12 cellular contexts compared by ENCODE assay signal in the genomic region with DNA sequence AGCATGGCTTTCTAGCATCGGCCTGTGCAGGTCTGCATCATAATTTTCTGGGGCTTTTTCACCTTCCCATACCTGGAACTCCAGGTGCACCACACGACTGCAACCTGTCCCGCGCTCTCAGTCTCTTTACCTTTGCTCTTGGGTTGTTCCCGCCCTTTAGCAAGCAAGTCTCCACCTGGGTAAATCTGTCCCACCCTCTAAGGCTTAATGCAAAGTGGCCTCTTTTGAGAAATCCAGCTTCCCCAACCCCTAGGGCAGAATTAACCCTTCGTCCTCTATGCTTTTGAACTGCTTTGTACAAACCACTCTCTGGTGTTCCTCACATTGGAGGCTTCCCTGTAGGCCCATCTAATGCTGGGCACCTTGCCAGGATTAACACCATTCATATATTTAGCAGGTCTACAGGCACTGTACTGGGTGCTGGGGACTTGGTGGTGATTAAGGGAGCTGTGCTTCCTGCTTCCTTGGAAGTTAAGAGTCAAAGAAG. TPM values are rescaled to one million over a fixed set of nuclear protein-coding genes. Genes with fewer than 3 reads are reported as not detected.
DNase-seq lines count a peak whose midpoint lies in the region; ATAC-seq, FAIRE-seq and TF ChIP-seq lines count a peak whose summit lies in the region.
"Had no signal": no experiment of that assay in that cellular context is flagged by ENCODE, and none has a peak within 500 bp of the region (broad histone marks: within the 10 kb centered on the region; RNA-seq: fewer than 3 reads in every experiment).

No MANE protein-coding gene starts in this region.

- TF ChIP-seq POLR2A in K562 (conservative IDR thresholded peaks at IDR 0.05): no peak

- H3K4me2 ChIP-seq in Loucy (ENCODE audit: low read depth, low read length, poor library complexity, severe bottlenecking) (peak overlapping the region; percentile 73), K562 (ENCODE audit: insufficient read depth, low read length) (no peak overlapping the region)

- H3K9me3 Mint-ChIP-seq in nephron: no peaks in the 10 kb centered on the region

- no peak for FAIRE-seq in K562 (lab: Jason Lieb, UNC)
- FAIRE-seq: astrocyte had no signal

- TF ChIP-seq CTCF in Loucy (conservative IDR thresholded peaks at IDR 0.05; ENCODE audit: low read length): no peak
- no peak for TF ChIP-seq CTCF in K562 (IDR thresholded peaks at IDR 0.05 in 2 of 3, conservative IDR thresholded peaks at IDR 0.05 in 1 of 3; ENCODE audit: insufficient read depth in 2 of 3, low read depth in 1 of 3, low read length in 3 of 3)
- TF ChIP-seq CTCF in nephron (IDR thresholded peaks at IDR 0.05; ENCODE audit: unreplicated experiment in 3 of 3): no peak

- WGBS in K562 (ENCODE audit: insufficient coverage, low coverage, missing lambda C conversion rate): 73% methylated on average over 6 of the region's 6 CpGs

- no peak for TF ChIP-seq EP300 in K562 (IDR thresholded peaks at IDR 0.05; ENCODE audit: low read length)

- H3K27me3 ChIP-seq in Loucy (ENCODE audit: insufficient read depth, low read length, poor library complexity, severe bottlenecking): no peaks in the 10 kb centered on the region
- H3K27me3 ChIP-seq in K562 (ENCODE audit: control insufficient read depth in 2 of 2, insufficient read depth in 2 of 2, low read length in 2 of 2): no peaks in the 10 kb centered on the region

- H3K79me2 ChIP-seq in Loucy (ENCODE audit: insufficient read depth, low read length) (peaks cover 61% of the 10 kb centered on the region), K562 (ENCODE audit: control insufficient read depth, insufficient read depth, low read length) (peaks cover 38% of the 10 kb centered on the region)

- H3F3A ChIP-seq in Loucy (ENCODE audit: low read depth): no peaks in the 10 kb centered on the region

- ATAC-seq in K562 (no peak), GM19035 (IDR thresholded peaks at IDR 0.05; ENCODE audit: unreplicated experiment) (no peak), GM21576 (IDR thresholded peaks at IDR 0.05; ENCODE audit: unreplicated experiment) (no peak)
- ATAC-seq: esophagus mucosa had no signal

- H3K4me3 ChIP-seq in Loucy (ENCODE audit: low read length, poor library complexity, severe bottlenecking) (peak overlapping the region; percentile 93), K562 (no peak overlapping the region)

- POLR2A ChIA-PET in K562 (lab: Yijun Ruan, JAX): interaction anchor here (0.6 to 1.3 kb wide), 5 partner anchors 8 to 118 kb away, joined by 3 to 4 read pairs (median 3); no protein-coding TSS in a partner anchor

- peak overlapping the region; percentile 55 to 68 (median 62) for H3K4me3 Mint-ChIP-seq in nephron

- no peak for TF ChIP-seq RAD21 in K562 (CRISPR knock-in tag; conservative IDR thresholded peaks at IDR 0.05 in 1 of 2, IDR thresholded peaks at IDR 0.05 in 1 of 2)

- H3K9me3 ChIP-seq in Loucy (ENCODE audit: insufficient read depth, low read depth, low read length) (no peaks in the 10 kb centered on the region), K562 (replicated peaks; ENCODE audit: control insufficient read depth, insufficient read depth, low read depth, low read length) (no peaks in the 10 kb centered on the region)

- H3K9me2 ChIP-seq in Loucy (replicated peaks; ENCODE audit: low read depth, low read length): no peaks in the 10 kb centered on the region

- H3K9ac ChIP-seq in Loucy (ENCODE audit: low read depth, low read length, poor library complexity, severe bottlenecking) (peak overlapping the region; percentile 24), K562 (ENCODE audit: insufficient read depth in 1 of 2, low read depth in 2 of 2, low read length in 2 of 2) (no peak overlapping the region; a peak in 1 of 4 replicates)

- no peak overlapping the region for H2AFZ ChIP-seq in Loucy (ENCODE audit: low read length)
- no peak overlapping the region for H2AFZ ChIP-seq in K562 (ENCODE audit: low read depth, low read length)

- intact Hi-C loops in K562 (cut with micrococcal nuclease): no loop called here

- CTCF ChIA-PET in K562 (lab: Yijun Ruan, JAX; ENCODE audit: low intra/inter-chr PET ratio): no interaction called here

- in situ Hi-C loops in K562 (cut with MboI): no loop called here

- peaks cover 26% of the 10 kb centered on the region for H3K4me1 Mint-ChIP-seq in nephron

- no peaks in the 10 kb centered on the region for H3K36me3 Mint-ChIP-seq in nephron (ENCODE audit: low read depth)

- peak overlapping the region in 1 of 3 experiments; percentile 29 for H3K27ac Mint-ChIP-seq in nephron

- H3K9me1 ChIP-seq in K562 (ENCODE audit: control insufficient read depth, insufficient read depth, low read length): peaks cover 10% of the 10 kb centered on the region

- peaks cover 46% of the 10 kb centered on the region for H3K4me1 ChIP-seq in Loucy (ENCODE audit: insufficient read depth, low read length, poor library complexity, severe bottlenecking)
- H3K4me1 ChIP-seq in K562 (replicated peaks in 1 of 2; ENCODE audit: control insufficient read depth in 2 of 2, insufficient read depth in 2 of 2, low read length in 2 of 2): peaks cover 14 to 37% of the 10 kb centered on the region in 2 experiments

- H3K27me3 Mint-ChIP-seq in nephron (ENCODE audit: low read depth): peaks cover 73% of the 10 kb centered on the region

- no TSS peak for BruUV-seq in K562 (replicated peaks; lab: Mats Ljungman, UMichigan)

- H4K20me1 ChIP-seq in Loucy (ENCODE audit: insufficient read depth, low read length, poor library complexity, severe bottlenecking) (peaks cover 23% of the 10 kb centered on the region), K562 (replicated peaks; ENCODE audit: control insufficient read depth, insufficient read depth, low read length) (no peaks in the 10 kb centered on the region; the same call in 1 of the 2 replicates)

- H3K36me3 ChIP-seq in Loucy (ENCODE audit: insufficient read depth, low read length): no peaks in the 10 kb centered on the region
- H3K36me3 ChIP-seq in K562 (ENCODE audit: control insufficient read depth, insufficient read depth, low read length): peaks cover 41% of the 10 kb centered on the region; the same call in 2 of the 3 replicates

- DNase-seq in DMS153 (lab: John Stamatoyannopoulos, UW) (peak; percentile 27), DMS153 treated with DMSO at 0.1 percent for 48 hours (lab: John Stamatoyannopoulos, UW; ENCODE audit: unreplicated experiment) (no peak), K562 (ENCODE audit: extremely low read depth in 1 of 4, low spot score in 3 of 4) (no peak)
- DNase-seq in activated CD4-positive, CD25-positive, alpha-beta regulatory T cell (lab: John Stamatoyannopoulos, UW): no peak
- DNase-seq: NCI-H1092 had no signal

- H3K27ac ChIP-seq in K562 (ENCODE audit: extremely low read depth, low read depth, low read length): no peak overlapping the region
- H3K27ac ChIP-seq: 22Rv1 had no signal

TF ChIP-seq in K562, 482 proteins besides CTCF, POLR2A, EP300 and RAD21:
- TF ChIP-seq, protein P1, sequence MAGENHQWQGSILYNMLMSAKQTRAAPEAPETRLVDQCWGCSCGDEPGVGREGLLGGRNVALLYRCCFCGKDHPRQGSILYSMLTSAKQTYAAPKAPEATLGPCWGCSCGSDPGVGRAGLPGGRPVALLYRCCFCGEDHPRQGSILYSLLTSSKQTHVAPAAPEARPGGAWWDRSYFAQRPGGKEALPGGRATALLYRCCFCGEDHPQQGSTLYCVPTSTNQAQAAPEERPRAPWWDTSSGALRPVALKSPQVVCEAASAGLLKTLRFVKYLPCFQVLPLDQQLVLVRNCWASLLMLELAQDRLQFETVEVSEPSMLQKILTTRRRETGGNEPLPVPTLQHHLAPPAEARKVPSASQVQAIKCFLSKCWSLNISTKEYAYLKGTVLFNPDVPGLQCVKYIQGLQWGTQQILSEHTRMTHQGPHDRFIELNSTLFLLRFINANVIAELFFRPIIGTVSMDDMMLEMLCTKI (IDR thresholded peaks at IDR 0.05; ENCODE audit: partially characterized antibody): no peak
- TF ChIP-seq NFIC (IDR thresholded peaks at IDR 0.05): peak; percentile 70
- TF ChIP-seq ZNF766 (CRISPR knock-in tag; conservative IDR thresholded peaks at IDR 0.05): no peak

RNA-seq across cellular contexts. Expression of a gene that starts 2.8 kb away (rescaled TPM):
- 128 and 310 TPM in 2 replicates for total RNA-seq in K562 (2011; cell fraction: chromatin; rRNA removed; ENCODE audit: low replicate concordance)
- total RNA-seq in K562 (2011; cell fraction: nucleolus; rRNA removed): 120 and 148 TPM in 2 replicates
- total RNA-seq in K562 (2011; cell fraction: nucleoplasm; rRNA removed): 89.0 and 102 TPM in 2 replicates
- 13.2 and 17.2 TPM in 2 replicates for total RNA-seq in K562 (2014; rRNA removed)
- 4.9 and 7.0 TPM in 2 replicates for total RNA-seq in K562 (2014; rRNA removed; fragmentation: Illumina TruSeq; extraction: Trizol)
- 7.0 and 7.7 TPM in 2 replicates for total RNA-seq in K562 (2015; rRNA removed; fragmentation: Illumina TruSeq; extraction: Trizol)
- total RNA-seq in K562 (2021): 31.2 and 35.7 TPM in 2 replicates
- polyA plus RNA-seq in K562 (2011; rRNA removed): 14.7 and 22.4 TPM in 2 replicates
- polyA plus RNA-seq in K562 (2011; cell fraction: cytosol; rRNA removed): 15.6 and 18.8 TPM in 2 replicates
- 187 and 251 TPM in 2 replicates for polyA plus RNA-seq in K562 (2011; cell fraction: nucleus; rRNA removed)
- polyA plus RNA-seq in K562 (2012): 14.4 and 17.4 TPM in 2 replicates
- polyA plus RNA-seq in K562 (2014; fragmentation: Illumina TruSeq; extraction: Trizol): 20.5 and 22.0 TPM in 2 replicates
- polyA plus RNA-seq in K562 (2014; fragmentation: Nextera tagmentation; extraction: Ambion mirVana): under 1 TPM; 0.39 to 0.73 TPM
- polyA plus RNA-seq in K562 (2014; rRNA removed): 20.9 and 23.7 TPM in 2 replicates
- polyA minus RNA-seq in K562 (2011; rRNA and poly(A)+ RNA removed): 18.8 and 19.6 TPM in 2 replicates
- 19.1 and 27.6 TPM in 2 replicates for polyA minus RNA-seq in K562 (2011; cell fraction: cytosol; rRNA and poly(A)+ RNA removed)
- polyA minus RNA-seq in K562 (2011; cell fraction: nucleus; rRNA and poly(A)+ RNA removed): 48.7 and 51.2 TPM in 2 replicates

RNA-seq across cellular contexts. Expression of a gene that starts 43.9 kb away (rescaled TPM):
- total RNA-seq in K562 (2011; cell fraction: chromatin; rRNA removed; ENCODE audit: low replicate concordance): 5.4 and 22.3 TPM in 2 replicates
- total RNA-seq in K562 (2011; cell fraction: nucleolus; rRNA removed): 18.4 and 20.8 TPM in 2 replicates
- 18.6 and 21.4 TPM in 2 replicates for total RNA-seq in K562 (2011; cell fraction: nucleoplasm; rRNA removed)
- total RNA-seq in K562 (2014; rRNA removed): 11.5 and 14.8 TPM in 2 replicates
- total RNA-seq in K562 (2014; rRNA removed; fragmentation: Illumina TruSeq; extraction: Trizol): 14.4 and 16.5 TPM in 2 replicates
- total RNA-seq in K562 (2015; rRNA removed; fragmentation: Illumina TruSeq; extraction: Trizol): 24.6 and 26.0 TPM in 2 replicates
- total RNA-seq in K562 (2021): 28.2 and 30.7 TPM in 2 replicates
- polyA plus RNA-seq in K562 (2011; rRNA removed): 18.9 and 22.7 TPM in 2 replicates
- polyA plus RNA-seq in K562 (2011; cell fraction: cytosol; rRNA removed): 27.6 and 36.1 TPM in 2 replicates
- polyA plus RNA-seq in K562 (2011; cell fraction: nucleus; rRNA removed): 19.6 and 25.1 TPM in 2 replicates
- 23.7 and 26.4 TPM in 2 replicates for polyA plus RNA-seq in K562 (2012)
- polyA plus RNA-seq in K562 (2014; fragmentation: Illumina TruSeq; extraction: Trizol): 23.7 and 28.2 TPM in 2 replicates
- polyA plus RNA-seq in K562 (2014; fragmentation: Nextera tagmentation; extraction: Ambion mirVana): 1 to 10 TPM; 5.4 to 9.7 TPM
- 24.1 and 26.2 TPM in 2 replicates for polyA plus RNA-seq in K562 (2014; rRNA removed)
- polyA minus RNA-seq in K562 (2011; rRNA and poly(A)+ RNA removed): 12.4 and 16.0 TPM in 2 replicates
- polyA minus RNA-seq in K562 (2011; cell fraction: cytosol; rRNA and poly(A)+ RNA removed): 16.0 and 18.0 TPM in 2 replicates
- 5.7 and 7.8 TPM in 2 replicates for polyA minus RNA-seq in K562 (2011; cell fraction: nucleus; rRNA and poly(A)+ RNA removed)
